In genomic region chr6:47362857-47363461, GRCh38 we compare ENCODE assay signal across 1 cellular context.
TF ChIP-seq lines count a peak whose summit lies in the region.

No MANE protein-coding gene starts in this region.

TF ChIP-seq in K562, 482 proteins besides CTCF, POLR2A, EP300 and RAD21 (continues in another document):
- TF ChIP-seq MBD1 (CRISPR knock-in tag; IDR thresholded peaks at IDR 0.05) (peak; percentile 16; the same call in 1 of the 2 replicates), NFXL1 (CRISPR knock-in tag; IDR thresholded peaks at IDR 0.05) (no peak), ZNF175 (CRISPR knock-in tag; IDR thresholded peaks at IDR 0.05; ENCODE audit: low read depth) (peak; percentile 72; the same call in 1 of the 2 replicates), ESRRB (CRISPR knock-in tag; IDR thresholded peaks at IDR 0.05; ENCODE audit: borderline replicate concordance) (no peak), NFRKB (IDR thresholded peaks at IDR 0.05; ENCODE audit: low read depth) (0 out of 2 replicates have a peak, but pooled peaks have one; percentile 42), PKNOX1 (IDR thresholded peaks at IDR 0.05) (peak; percentile 70), TRIM24 (IDR thresholded peaks at IDR 0.05) (peak; percentile 97 to 98), ZC3H4 (CRISPR knock-in tag; IDR thresholded peaks at IDR 0.05; ENCODE audit: borderline replicate concordance) (no peak), SMARCA4 (IDR thresholded peaks at IDR 0.05) (peak; percentile 51), ARID1B (IDR thresholded peaks at IDR 0.05) (peak; percentile 49), SRSF3 (IDR thresholded peaks at IDR 0.05; ENCODE audit: insufficient read depth, low read length) (no peak), NCOA4 (IDR thresholded peaks at IDR 0.05; ENCODE audit: partially characterized antibody) (no peak), ZNF584 (CRISPR knock-in tag; IDR thresholded peaks at IDR 0.05; ENCODE audit: low read depth) (no peak), ZEB2 (IDR thresholded peaks at IDR 0.05) (0 out of 2 replicates have a peak, but pooled peaks have one; percentile 38), USF2 (CRISPR knock-in tag; IDR thresholded peaks at IDR 0.05) (peak; percentile 87), MYC (IDR thresholded peaks at IDR 0.05; ENCODE audit: low read depth, low read length) (peak; percentile 83), MYC (CRISPR knock-in tag; IDR thresholded peaks at IDR 0.05; ENCODE audit: borderline replicate concordance, low read depth) (no peak), NBN (IDR thresholded peaks at IDR 0.05; ENCODE audit: low read depth) (peak; percentile 42; the same call in 1 of the 2 replicates), CXXC5 (CRISPR knock-in tag; IDR thresholded peaks at IDR 0.05) (no peak; the same call in 1 of the 2 replicates), DPF2 (IDR thresholded peaks at IDR 0.05) (peak; percentile 58; the same call in 1 of the 2 replicates), ESRRA (IDR thresholded peaks at IDR 0.05; ENCODE audit: borderline replicate concordance, low read depth) (0 out of 2 replicates have a peak, but pooled peaks have one; percentile 48), EP400 (IDR thresholded peaks at IDR 0.05) (peak; percentile 67), SOX6 (IDR thresholded peaks at IDR 0.05) (0 out of 2 replicates have a peak, but pooled peaks have one; percentile 15), ATF7 (IDR thresholded peaks at IDR 0.05) (peak; percentile 44; the same call in 1 of the 2 replicates), CTBP1 (IDR thresholded peaks at IDR 0.05; ENCODE audit: borderline replicate concordance) (0 out of 2 replicates have a peak, but pooled peaks have one; percentile 20), ARNT (IDR thresholded peaks at IDR 0.05) (0 out of 4 replicates have a peak, but pooled peaks of 1 of the 2 experiments have one; percentile 41), ETV5 (CRISPR knock-in tag; IDR thresholded peaks at IDR 0.05; ENCODE audit: low read depth) (no peak), NR2C1 (IDR thresholded peaks at IDR 0.05) (no peak), NR2C1 (tag; IDR thresholded peaks at IDR 0.05) (peak; percentile 45; the same call in 1 of the 2 replicates), ZNF589 (CRISPR knock-in tag; IDR thresholded peaks at IDR 0.05; ENCODE audit: low read depth) (peak; percentile 88)
- TF ChIP-seq, protein P1, sequence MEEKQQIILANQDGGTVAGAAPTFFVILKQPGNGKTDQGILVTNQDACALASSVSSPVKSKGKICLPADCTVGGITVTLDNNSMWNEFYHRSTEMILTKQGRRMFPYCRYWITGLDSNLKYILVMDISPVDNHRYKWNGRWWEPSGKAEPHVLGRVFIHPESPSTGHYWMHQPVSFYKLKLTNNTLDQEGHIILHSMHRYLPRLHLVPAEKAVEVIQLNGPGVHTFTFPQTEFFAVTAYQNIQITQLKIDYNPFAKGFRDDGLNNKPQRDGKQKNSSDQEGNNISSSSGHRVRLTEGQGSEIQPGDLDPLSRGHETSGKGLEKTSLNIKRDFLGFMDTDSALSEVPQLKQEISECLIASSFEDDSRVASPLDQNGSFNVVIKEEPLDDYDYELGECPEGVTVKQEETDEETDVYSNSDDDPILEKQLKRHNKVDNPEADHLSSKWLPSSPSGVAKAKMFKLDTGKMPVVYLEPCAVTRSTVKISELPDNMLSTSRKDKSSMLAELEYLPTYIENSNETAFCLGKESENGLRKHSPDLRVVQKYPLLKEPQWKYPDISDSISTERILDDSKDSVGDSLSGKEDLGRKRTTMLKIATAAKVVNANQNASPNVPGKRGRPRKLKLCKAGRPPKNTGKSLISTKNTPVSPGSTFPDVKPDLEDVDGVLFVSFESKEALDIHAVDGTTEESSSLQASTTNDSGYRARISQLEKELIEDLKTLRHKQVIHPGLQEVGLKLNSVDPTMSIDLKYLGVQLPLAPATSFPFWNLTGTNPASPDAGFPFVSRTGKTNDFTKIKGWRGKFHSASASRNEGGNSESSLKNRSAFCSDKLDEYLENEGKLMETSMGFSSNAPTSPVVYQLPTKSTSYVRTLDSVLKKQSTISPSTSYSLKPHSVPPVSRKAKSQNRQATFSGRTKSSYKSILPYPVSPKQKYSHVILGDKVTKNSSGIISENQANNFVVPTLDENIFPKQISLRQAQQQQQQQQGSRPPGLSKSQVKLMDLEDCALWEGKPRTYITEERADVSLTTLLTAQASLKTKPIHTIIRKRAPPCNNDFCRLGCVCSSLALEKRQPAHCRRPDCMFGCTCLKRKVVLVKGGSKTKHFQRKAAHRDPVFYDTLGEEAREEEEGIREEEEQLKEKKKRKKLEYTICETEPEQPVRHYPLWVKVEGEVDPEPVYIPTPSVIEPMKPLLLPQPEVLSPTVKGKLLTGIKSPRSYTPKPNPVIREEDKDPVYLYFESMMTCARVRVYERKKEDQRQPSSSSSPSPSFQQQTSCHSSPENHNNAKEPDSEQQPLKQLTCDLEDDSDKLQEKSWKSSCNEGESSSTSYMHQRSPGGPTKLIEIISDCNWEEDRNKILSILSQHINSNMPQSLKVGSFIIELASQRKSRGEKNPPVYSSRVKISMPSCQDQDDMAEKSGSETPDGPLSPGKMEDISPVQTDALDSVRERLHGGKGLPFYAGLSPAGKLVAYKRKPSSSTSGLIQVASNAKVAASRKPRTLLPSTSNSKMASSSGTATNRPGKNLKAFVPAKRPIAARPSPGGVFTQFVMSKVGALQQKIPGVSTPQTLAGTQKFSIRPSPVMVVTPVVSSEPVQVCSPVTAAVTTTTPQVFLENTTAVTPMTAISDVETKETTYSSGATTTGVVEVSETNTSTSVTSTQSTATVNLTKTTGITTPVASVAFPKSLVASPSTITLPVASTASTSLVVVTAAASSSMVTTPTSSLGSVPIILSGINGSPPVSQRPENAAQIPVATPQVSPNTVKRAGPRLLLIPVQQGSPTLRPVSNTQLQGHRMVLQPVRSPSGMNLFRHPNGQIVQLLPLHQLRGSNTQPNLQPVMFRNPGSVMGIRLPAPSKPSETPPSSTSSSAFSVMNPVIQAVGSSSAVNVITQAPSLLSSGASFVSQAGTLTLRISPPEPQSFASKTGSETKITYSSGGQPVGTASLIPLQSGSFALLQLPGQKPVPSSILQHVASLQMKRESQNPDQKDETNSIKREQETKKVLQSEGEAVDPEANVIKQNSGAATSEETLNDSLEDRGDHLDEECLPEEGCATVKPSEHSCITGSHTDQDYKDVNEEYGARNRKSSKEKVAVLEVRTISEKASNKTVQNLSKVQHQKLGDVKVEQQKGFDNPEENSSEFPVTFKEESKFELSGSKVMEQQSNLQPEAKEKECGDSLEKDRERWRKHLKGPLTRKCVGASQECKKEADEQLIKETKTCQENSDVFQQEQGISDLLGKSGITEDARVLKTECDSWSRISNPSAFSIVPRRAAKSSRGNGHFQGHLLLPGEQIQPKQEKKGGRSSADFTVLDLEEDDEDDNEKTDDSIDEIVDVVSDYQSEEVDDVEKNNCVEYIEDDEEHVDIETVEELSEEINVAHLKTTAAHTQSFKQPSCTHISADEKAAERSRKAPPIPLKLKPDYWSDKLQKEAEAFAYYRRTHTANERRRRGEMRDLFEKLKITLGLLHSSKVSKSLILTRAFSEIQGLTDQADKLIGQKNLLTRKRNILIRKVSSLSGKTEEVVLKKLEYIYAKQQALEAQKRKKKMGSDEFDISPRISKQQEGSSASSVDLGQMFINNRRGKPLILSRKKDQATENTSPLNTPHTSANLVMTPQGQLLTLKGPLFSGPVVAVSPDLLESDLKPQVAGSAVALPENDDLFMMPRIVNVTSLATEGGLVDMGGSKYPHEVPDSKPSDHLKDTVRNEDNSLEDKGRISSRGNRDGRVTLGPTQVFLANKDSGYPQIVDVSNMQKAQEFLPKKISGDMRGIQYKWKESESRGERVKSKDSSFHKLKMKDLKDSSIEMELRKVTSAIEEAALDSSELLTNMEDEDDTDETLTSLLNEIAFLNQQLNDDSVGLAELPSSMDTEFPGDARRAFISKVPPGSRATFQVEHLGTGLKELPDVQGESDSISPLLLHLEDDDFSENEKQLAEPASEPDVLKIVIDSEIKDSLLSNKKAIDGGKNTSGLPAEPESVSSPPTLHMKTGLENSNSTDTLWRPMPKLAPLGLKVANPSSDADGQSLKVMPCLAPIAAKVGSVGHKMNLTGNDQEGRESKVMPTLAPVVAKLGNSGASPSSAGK (IDR thresholded peaks at IDR 0.05): peak; percentile 78
- TF ChIP-seq, protein P2, sequence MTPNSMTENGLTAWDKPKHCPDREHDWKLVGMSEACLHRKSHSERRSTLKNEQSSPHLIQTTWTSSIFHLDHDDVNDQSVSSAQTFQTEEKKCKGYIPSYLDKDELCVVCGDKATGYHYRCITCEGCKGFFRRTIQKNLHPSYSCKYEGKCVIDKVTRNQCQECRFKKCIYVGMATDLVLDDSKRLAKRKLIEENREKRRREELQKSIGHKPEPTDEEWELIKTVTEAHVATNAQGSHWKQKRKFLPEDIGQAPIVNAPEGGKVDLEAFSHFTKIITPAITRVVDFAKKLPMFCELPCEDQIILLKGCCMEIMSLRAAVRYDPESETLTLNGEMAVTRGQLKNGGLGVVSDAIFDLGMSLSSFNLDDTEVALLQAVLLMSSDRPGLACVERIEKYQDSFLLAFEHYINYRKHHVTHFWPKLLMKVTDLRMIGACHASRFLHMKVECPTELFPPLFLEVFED (CRISPR knock-in tag; conservative IDR thresholded peaks at IDR 0.05): peak; percentile 91
- TF ChIP-seq, protein P3, sequence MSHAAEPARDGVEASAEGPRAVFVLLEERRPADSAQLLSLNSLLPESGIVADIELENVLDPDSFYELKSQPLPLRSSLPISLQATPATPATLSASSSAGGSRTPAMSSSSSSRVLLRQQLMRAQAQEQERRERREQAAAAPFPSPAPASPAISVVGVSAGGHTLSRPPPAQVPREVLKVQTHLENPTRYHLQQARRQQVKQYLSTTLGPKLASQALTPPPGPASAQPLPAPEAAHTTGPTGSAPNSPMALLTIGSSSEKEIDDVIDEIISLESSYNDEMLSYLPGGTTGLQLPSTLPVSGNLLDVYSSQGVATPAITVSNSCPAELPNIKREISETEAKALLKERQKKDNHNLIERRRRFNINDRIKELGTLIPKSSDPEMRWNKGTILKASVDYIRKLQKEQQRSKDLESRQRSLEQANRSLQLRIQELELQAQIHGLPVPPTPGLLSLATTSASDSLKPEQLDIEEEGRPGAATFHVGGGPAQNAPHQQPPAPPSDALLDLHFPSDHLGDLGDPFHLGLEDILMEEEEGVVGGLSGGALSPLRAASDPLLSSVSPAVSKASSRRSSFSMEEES (CRISPR knock-in tag; IDR thresholded peaks at IDR 0.05): peak; percentile 38
- TF ChIP-seq, protein P4, sequence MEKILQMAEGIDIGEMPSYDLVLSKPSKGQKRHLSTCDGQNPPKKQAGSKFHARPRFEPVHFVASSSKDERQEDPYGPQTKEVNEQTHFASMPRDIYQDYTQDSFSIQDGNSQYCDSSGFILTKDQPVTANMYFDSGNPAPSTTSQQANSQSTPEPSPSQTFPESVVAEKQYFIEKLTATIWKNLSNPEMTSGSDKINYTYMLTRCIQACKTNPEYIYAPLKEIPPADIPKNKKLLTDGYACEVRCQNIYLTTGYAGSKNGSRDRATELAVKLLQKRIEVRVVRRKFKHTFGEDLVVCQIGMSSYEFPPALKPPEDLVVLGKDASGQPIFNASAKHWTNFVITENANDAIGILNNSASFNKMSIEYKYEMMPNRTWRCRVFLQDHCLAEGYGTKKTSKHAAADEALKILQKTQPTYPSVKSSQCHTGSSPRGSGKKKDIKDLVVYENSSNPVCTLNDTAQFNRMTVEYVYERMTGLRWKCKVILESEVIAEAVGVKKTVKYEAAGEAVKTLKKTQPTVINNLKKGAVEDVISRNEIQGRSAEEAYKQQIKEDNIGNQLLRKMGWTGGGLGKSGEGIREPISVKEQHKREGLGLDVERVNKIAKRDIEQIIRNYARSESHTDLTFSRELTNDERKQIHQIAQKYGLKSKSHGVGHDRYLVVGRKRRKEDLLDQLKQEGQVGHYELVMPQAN (IDR thresholded peaks at IDR 0.05; ENCODE audit: borderline replicate concordance): no peak; the same call in 1 of the 2 replicates
- TF ChIP-seq, protein P5, sequence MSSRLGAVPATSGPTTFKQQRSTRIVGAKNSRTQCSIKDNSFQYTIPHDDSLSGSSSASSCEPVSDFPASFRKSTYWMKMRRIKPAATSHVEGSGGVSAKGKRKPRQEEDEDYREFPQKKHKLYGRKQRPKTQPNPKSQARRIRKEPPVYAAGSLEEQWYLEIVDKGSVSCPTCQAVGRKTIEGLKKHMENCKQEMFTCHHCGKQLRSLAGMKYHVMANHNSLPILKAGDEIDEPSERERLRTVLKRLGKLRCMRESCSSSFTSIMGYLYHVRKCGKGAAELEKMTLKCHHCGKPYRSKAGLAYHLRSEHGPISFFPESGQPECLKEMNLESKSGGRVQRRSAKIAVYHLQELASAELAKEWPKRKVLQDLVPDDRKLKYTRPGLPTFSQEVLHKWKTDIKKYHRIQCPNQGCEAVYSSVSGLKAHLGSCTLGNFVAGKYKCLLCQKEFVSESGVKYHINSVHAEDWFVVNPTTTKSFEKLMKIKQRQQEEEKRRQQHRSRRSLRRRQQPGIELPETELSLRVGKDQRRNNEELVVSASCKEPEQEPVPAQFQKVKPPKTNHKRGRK (tag; IDR thresholded peaks at IDR 0.05): no peak
- TF ChIP-seq, protein P6, sequence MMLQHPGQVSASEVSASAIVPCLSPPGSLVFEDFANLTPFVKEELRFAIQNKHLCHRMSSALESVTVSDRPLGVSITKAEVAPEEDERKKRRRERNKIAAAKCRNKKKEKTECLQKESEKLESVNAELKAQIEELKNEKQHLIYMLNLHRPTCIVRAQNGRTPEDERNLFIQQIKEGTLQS (IDR thresholded peaks at IDR 0.05): peak; percentile 77
- TF ChIP-seq, protein P6 (CRISPR knock-in tag; conservative IDR thresholded peaks at IDR 0.05): no peak
